1 cellular context compared by ENCODE assay signal in genomic region chr13:106464076-106464475, GRCh38.
TF ChIP-seq lines count a peak whose summit lies in the region.

No MANE protein-coding gene starts in this region.

TF ChIP-seq in HepG2, 621 proteins besides CTCF, POLR2A, EP300 and RAD21 (continued from another document):
- TF ChIP-seq CEBPZ (IDR thresholded peaks at IDR 0.05; ENCODE audit: low read length) (no peak), SRY (CRISPR knock-in tag; IDR thresholded peaks at IDR 0.05) (no peak), ZNF441 (CRISPR knock-in tag; IDR thresholded peaks at IDR 0.05; ENCODE audit: borderline replicate concordance) (no peak), ZNF503 (CRISPR knock-in tag; IDR thresholded peaks at IDR 0.05) (no peak), GTF2F1 (IDR thresholded peaks at IDR 0.05; ENCODE audit: low read length) (no peak), ZNF598 (CRISPR knock-in tag; IDR thresholded peaks at IDR 0.05; ENCODE audit: borderline replicate concordance) (no peak)
TF ChIP-seq in HepG2: peak in this region for 0.
